In the genomic region with DNA sequence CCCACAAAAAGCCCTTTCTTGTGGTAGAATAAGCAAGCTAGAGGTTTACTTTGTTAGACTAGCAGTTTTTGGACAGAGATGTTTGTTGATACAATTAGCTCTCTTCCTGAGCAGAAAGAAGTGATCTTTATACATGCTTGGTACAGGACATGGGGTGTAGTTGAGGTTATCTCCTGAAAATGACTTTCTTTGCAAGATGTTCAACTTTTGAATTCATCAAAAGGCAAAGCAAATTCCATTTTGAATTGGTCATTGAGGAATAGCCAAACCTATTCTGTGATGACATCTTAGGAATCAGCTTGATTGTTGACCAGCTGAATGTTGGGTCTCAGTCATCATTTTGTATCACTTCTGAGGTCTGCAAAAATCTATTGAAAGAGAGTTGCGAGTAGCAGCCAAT, we compare ENCODE assay signal across 1 cellular context.
TF ChIP-seq lines count a peak whose summit lies in the region.

No MANE protein-coding gene starts in this region.

TF ChIP-seq in H1, 55 proteins besides CTCF, POLR2A, EP300 and RAD21:
- TF ChIP-seq CHD1 (IDR thresholded peaks at IDR 0.05; ENCODE audit: low read depth, low read length) (no peak), TCF12 (IDR thresholded peaks at IDR 0.05; ENCODE audit: low read depth, low read length) (no peak), RNF2 (IDR thresholded peaks at IDR 0.05; ENCODE audit: borderline replicate concordance, low read depth, low read length, missing control alignments, poor library complexity, severe bottlenecking) (no peak), SP4 (IDR thresholded peaks at IDR 0.05; ENCODE audit: low read length) (no peak), HDAC6 (IDR thresholded peaks at IDR 0.05; ENCODE audit: low read depth, low read length) (no peak), RFX5 (IDR thresholded peaks at IDR 0.05; ENCODE audit: borderline replicate concordance, low read depth, low read length) (no peak), POLR2AphosphoS5 (IDR thresholded peaks at IDR 0.05; ENCODE audit: low read depth, low read length) (no peak), CHD2 (IDR thresholded peaks at IDR 0.05; ENCODE audit: low read length) (no peak), TBP (IDR thresholded peaks at IDR 0.05; ENCODE audit: low read depth, low read length) (no peak)
